10 cellular contexts compared by ENCODE assay signal in genomic region chr9:86168256-86168655, GRCh38.
"Had no signal": no experiment of that assay in that cellular context is flagged by ENCODE, and none has a peak within 500 bp of the region (broad histone marks: within the 10 kb centered on the region; RNA-seq: fewer than 3 reads in every experiment).

No MANE protein-coding gene starts in this region.

- H3K27ac Mint-ChIP-seq: HFFc6 had no signal

- H3K4me1 ChIP-seq: HAP-1 had no signal

- H3K27ac ChIP-seq: GM23248, HL-60 had no signal

- H3K9me3 ChIP-seq: HAP-1 had no signal

- H3K4me3 ChIP-seq: GM23248, HAP-1, K562 had no signal

- FAIRE-seq: HTR-8/SVneo, K562 had no signal

- DNase-seq: GM23248, GOT3, H7, HFFc6, IMR-90 had no signal

- H3K36me3 ChIP-seq: HAP-1 had no signal

- H3K4me3 Mint-ChIP-seq: HFFc6 had no signal

- ATAC-seq: HCT116, K562 had no signal
